ENCODE assay signal across 8 cellular contexts in genomic region chr3:171770689-171771620, GRCh38. TPM values are rescaled to one million over a fixed set of nuclear protein-coding genes. Genes with fewer than 3 reads are reported as not detected.
A peak's percentile ranks its signal among the peaks of the same experiment; 100 is the strongest.
DNase-seq lines count a peak whose midpoint lies in the region; ATAC-seq, FAIRE-seq and TF ChIP-seq lines count a peak whose summit lies in the region.

No MANE protein-coding gene starts in this region.

- no peak overlapping the region for H3K4me3 Mint-ChIP-seq in CD8-positive, alpha-beta T cell

- CTCF ChIA-PET in CD8-positive, alpha-beta T cell (lab: Charles Lee): interaction anchor here (1.7 to 3.8 kb wide), 4 partner anchors 12 to 809 kb away, joined by 7 to 24 read pairs (median 16); no protein-coding TSS in a partner anchor

- no peaks in the 10 kb centered on the region for H3K9me3 ChIP-seq in neutrophil
- no peaks in the 10 kb centered on the region for H3K9me3 ChIP-seq in CD8-positive, alpha-beta T cell (ENCODE audit: low read length)

- ATAC-seq in HG03095 (IDR thresholded peaks at IDR 0.05; ENCODE audit: unreplicated experiment) (no peak), HG02970 (IDR thresholded peaks at IDR 0.05; ENCODE audit: low FRiP score, unreplicated experiment) (no peak)
- ATAC-seq in CD8-positive, alpha-beta T cell: no peak

- H3K4me3 ChIP-seq in fibroblast of the aortic adventitia (ENCODE audit: low read depth, low read length): peak overlapping the region; percentile 76
- no peak overlapping the region for H3K4me3 ChIP-seq in neutrophil (ENCODE audit: low read depth in 1 of 2, low read length in 1 of 2)
- no peak overlapping the region for H3K4me3 ChIP-seq in CD8-positive, alpha-beta T cell (ENCODE audit: low read depth, low read length)

- no peak overlapping the region for H3K27ac Mint-ChIP-seq in CD8-positive, alpha-beta T cell

- H3K4me1 Mint-ChIP-seq in CD8-positive, alpha-beta T cell (ENCODE audit: low read depth): no peaks in the 10 kb centered on the region

- peak; percentile 88 for FAIRE-seq in G401.6 (lab: Jason Lieb, UNC)

- H3K4me1 ChIP-seq in neutrophil (ENCODE audit: control insufficient read depth in 1 of 2, insufficient read depth in 1 of 2, low read depth in 1 of 2, low read length in 1 of 2): peaks cover 47 to 58% of the 10 kb centered on the region in 2 experiments
- H3K4me1 ChIP-seq in CD8-positive, alpha-beta T cell (ENCODE audit: insufficient read depth, low read length): no peaks in the 10 kb centered on the region

- no peaks in the 10 kb centered on the region for H3K9me3 Mint-ChIP-seq in CD8-positive, alpha-beta T cell

- H3K36me3 ChIP-seq in neutrophil: no peaks in the 10 kb centered on the region
- H3K36me3 ChIP-seq in CD8-positive, alpha-beta T cell (ENCODE audit: insufficient read depth, low read length): no peaks in the 10 kb centered on the region

- H3K27ac ChIP-seq in neutrophil: peak overlapping the region; percentile 17
- no peak overlapping the region for H3K27ac ChIP-seq in CD8-positive, alpha-beta T cell (ENCODE audit: low read depth, low read length)

- no peaks in the 10 kb centered on the region for H3K27me3 ChIP-seq in neutrophil
- H3K27me3 ChIP-seq in CD8-positive, alpha-beta T cell (ENCODE audit: insufficient read depth, low read length): no peaks in the 10 kb centered on the region

- TF ChIP-seq CTCF in fibroblast of the aortic adventitia (IDR thresholded peaks at IDR 0.05; ENCODE audit: insufficient read depth, low read length) (no peak), neutrophil (IDR thresholded peaks at IDR 0.05) (no peak)
- no peak for TF ChIP-seq CTCF in CD8-positive, alpha-beta T cell (IDR thresholded peaks at IDR 0.05)

- intact Hi-C loops in CD8-positive, alpha-beta T cell (cut with DNase I, micrococcal nuclease): loop anchor here (5.0 to 10.0 kb wide), 5 partner anchors 126 to 1359 kb away; no protein-coding TSS in a partner anchor

- H3K36me3 Mint-ChIP-seq in CD8-positive, alpha-beta T cell: no peaks in the 10 kb centered on the region

- peaks cover 5% of the 10 kb centered on the region for H3K27me3 Mint-ChIP-seq in CD8-positive, alpha-beta T cell (ENCODE audit: low read depth)

- DNase-seq in HS-27A (ENCODE audit: low read depth): peak; percentile 40
- DNase-seq in SK-MEL-5 (ENCODE audit: low read depth, low spot score): peak; percentile 96
- DNase-seq in fibroblast of the aortic adventitia (ENCODE audit: low read depth): peak; percentile 94
- no peak for DNase-seq in CD8-positive, alpha-beta T cell

- in situ Hi-C loops in SK-MEL-5 (cut with HindIII; ENCODE audit: low pct_unique_long_range_greater_than_20kb, low sequenced_read_pairs): no loop called here

- POLR2A ChIA-PET in CD8-positive, alpha-beta T cell (lab: Charles Lee): no interaction called here

RNA-seq across cellular contexts. Expression of gene PLD1, which starts 39.3 kb away (rescaled TPM):
- total RNA-seq in SK-MEL-5 (2014; rRNA removed; shearing (Covaris generic)): 87.7 and 92.2 TPM in 2 replicates
- polyA plus RNA-seq in SK-MEL-5 (2015; cell fraction: cytosol; rRNA removed): 45.2 and 60.4 TPM in 2 replicates
- polyA plus RNA-seq in SK-MEL-5 (2015; cell fraction: nucleus; rRNA removed): 85.3 and 118 TPM in 2 replicates
- 10.1 and 23.1 TPM in 2 replicates for total RNA-seq in fibroblast of the aortic adventitia (ENCODE audit: low replicate concordance)
- total RNA-seq in CD8-positive, alpha-beta T cell: 1 to 10 TPM; 1.1 to 1.6 TPM

Comparison
In these comparisons a context has a peak if more than half of its experiments do, and no peak if none do; other contexts are left out.
1. DNase-seq: peak in HS-27A (single experiment), SK-MEL-5 (single experiment) and fibroblast of the aortic adventitia (single experiment); none in CD8-positive, alpha-beta T cell (0 of 7).